1 cellular context compared by ENCODE assay signal in genomic region chr1:182791464-182792179, GRCh38.
TF ChIP-seq lines count a peak whose summit lies in the region.

No MANE protein-coding gene starts in this region.

TF ChIP-seq in K562, 482 proteins besides CTCF, POLR2A, EP300 and RAD21 (continued from another document and continues in another):
- TF ChIP-seq MGA (IDR thresholded peaks at IDR 0.05) = no peak; the same call in 1 of the 2 replicates
- TF ChIP-seq WHSC1 (IDR thresholded peaks at IDR 0.05; ENCODE audit: low read length) = no peak
- no peak for TF ChIP-seq NKRF (IDR thresholded peaks at IDR 0.05; ENCODE audit: borderline replicate concordance)
- peak; percentile 96 for TF ChIP-seq HMBOX1 (IDR thresholded peaks at IDR 0.05)
- no peak for TF ChIP-seq ZNF277 (CRISPR knock-in tag; IDR thresholded peaks at IDR 0.05; ENCODE audit: borderline replicate concordance)
- TF ChIP-seq HINFP (tag; conservative IDR thresholded peaks at IDR 0.05; ENCODE audit: low read depth) = no peak
- no peak; the same call in 1 of the 2 replicates for TF ChIP-seq CREB1 (IDR thresholded peaks at IDR 0.05)
- TF ChIP-seq CREB1 (CRISPR knock-in tag; IDR thresholded peaks at IDR 0.05) = no peak
- TF ChIP-seq PRMT5 (CRISPR knock-in tag; IDR thresholded peaks at IDR 0.05) = no peak
- 0 out of 2 replicates have a peak, but pooled peaks have one; percentile 38 for TF ChIP-seq BCL6 (CRISPR knock-in tag; IDR thresholded peaks at IDR 0.05)
- no peak for TF ChIP-seq KDM4B (IDR thresholded peaks at IDR 0.05; ENCODE audit: borderline replicate concordance in 2 of 2, low read depth in 1 of 2)
- TF ChIP-seq ZNF316 (IDR thresholded peaks at IDR 0.05) = peak; percentile 99
- TF ChIP-seq RHOXF2B (CRISPR knock-in tag; conservative IDR thresholded peaks at IDR 0.05) = no peak
- TF ChIP-seq CBX5 (IDR thresholded peaks at IDR 0.05; ENCODE audit: borderline replicate concordance, low read depth) = no peak
- no peak for TF ChIP-seq FOXK1 (CRISPR knock-in tag; IDR thresholded peaks at IDR 0.05; ENCODE audit: borderline replicate concordance)
- no peak for TF ChIP-seq HMGXB4 (CRISPR knock-in tag; IDR thresholded peaks at IDR 0.05)
- TF ChIP-seq ETS2 (tag; IDR thresholded peaks at IDR 0.05; ENCODE audit: borderline replicate concordance, poor library complexity, severe bottlenecking) = no peak
- TF ChIP-seq THRB (CRISPR knock-in tag; conservative IDR thresholded peaks at IDR 0.05) = peak; percentile 65; the same call in 1 of the 2 replicates
- no peak for TF ChIP-seq CHCHD3 (CRISPR knock-in tag; IDR thresholded peaks at IDR 0.05)
- no peak for TF ChIP-seq NCOA4 (IDR thresholded peaks at IDR 0.05; ENCODE audit: partially characterized antibody)
